Comparison of ENCODE assay signal across 34 cellular contexts in genomic region chr21:18711662-18712061, GRCh38.
"Had no signal": no experiment of that assay in that cellular context is flagged by ENCODE, and none has a peak within 500 bp of the region (broad histone marks: within the 10 kb centered on the region; RNA-seq: fewer than 3 reads in every experiment).

No MANE protein-coding gene starts in this region.

- H3K4me3 ChIP-seq: MG63 had no signal

- H3K36me3 ChIP-seq: MG63 had no signal

- H3K27me3 ChIP-seq: MG63 had no signal

- DNase-seq: Karpas-422, Kasumi-1, MG63, MM.1S, MV-4-11, NCI-H1048, NCI-H1092, NCI-H1092 treated with DMSO at 0.1 percent for 48 hours, NCI-H1105, NCI-H1105 treated with DMSO at 0.1 percent for 48 hours, NCI-H1417, NCI-H1417 treated with DMSO at 0.1 percent for 48 hours, NCI-H1436, NCI-H1436 treated with DMSO at 0.1 percent for 48 hours, NCI-H146, NCI-H1694, NCI-H1694 treated with DMSO at 0.1 percent for 48 hours, NCI-H187, NCI-H187 treated with DMSO at 0.1 percent for 48 hours, NCI-H1930, NCI-H2029, NCI-H2029 treated with DMSO at 0.1 percent for 48 hours, NCI-H2081, NCI-H2081 treated with DMSO at 0.1 percent for 48 hours, NCI-H2107, NCI-H2171, NCI-H2171 treated with DMSO at 0.1 percent for 48 hours, NCI-H2227 treated with DMSO at 0.1 percent for 48 hours, NCI-H226, NCI-H345, NCI-H446, NCI-H446 treated with DMSO at 0.1 percent for 48 hours, NCI-H510A, NCI-H510A treated with DMSO at 0.1 percent for 48 hours had no signal
